In the genomic region with DNA sequence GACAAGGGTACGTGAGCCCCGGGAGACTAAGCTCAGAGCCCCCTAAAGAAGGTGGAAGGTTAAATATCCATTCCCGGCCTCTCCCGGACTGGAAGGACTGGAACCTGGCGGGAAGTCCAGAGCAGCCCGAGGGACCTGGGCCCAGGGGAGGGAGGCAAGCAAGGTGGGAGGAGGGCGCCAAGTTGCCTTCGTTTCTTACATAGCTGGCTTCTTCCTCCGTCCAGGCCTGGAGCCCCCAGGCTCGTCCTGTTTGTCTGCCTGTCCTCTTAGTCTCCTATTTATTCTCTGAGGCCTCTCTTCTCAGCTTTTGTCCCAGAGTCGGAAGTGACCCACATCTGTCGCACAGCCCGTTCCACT, we compare ENCODE assay signal across 1 cellular context.
TF ChIP-seq lines count a peak whose summit lies in the region.

No MANE protein-coding gene starts in this region.

TF ChIP-seq in HepG2, 621 proteins besides CTCF, POLR2A, EP300 and RAD21 (continued from another document):
- TF ChIP-seq, protein P1, sequence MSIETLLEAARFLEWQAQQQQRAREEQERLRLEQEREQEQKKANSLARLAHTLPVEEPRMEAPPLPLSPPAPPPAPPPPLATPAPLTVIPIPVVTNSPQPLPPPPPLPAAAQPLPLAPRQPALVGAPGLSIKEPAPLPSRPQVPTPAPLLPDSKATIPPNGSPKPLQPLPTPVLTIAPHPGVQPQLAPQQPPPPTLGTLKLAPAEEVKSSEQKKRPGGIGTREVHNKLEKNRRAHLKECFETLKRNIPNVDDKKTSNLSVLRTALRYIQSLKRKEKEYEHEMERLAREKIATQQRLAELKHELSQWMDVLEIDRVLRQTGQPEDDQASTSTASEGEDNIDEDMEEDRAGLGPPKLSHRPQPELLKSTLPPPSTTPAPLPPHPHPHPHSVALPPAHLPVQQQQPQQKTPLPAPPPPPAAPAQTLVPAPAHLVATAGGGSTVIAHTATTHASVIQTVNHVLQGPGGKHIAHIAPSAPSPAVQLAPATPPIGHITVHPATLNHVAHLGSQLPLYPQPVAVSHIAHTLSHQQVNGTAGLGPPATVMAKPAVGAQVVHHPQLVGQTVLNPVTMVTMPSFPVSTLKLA (IDR thresholded peaks at IDR 0.05): no peak
- 0 out of 2 replicates have a peak, but pooled peaks have one; percentile 54 for TF ChIP-seq ZNF354B (CRISPR knock-in tag; IDR thresholded peaks at IDR 0.05)
- no peak for TF ChIP-seq PRMT3 (CRISPR knock-in tag; IDR thresholded peaks at IDR 0.05; ENCODE audit: borderline replicate concordance, low read depth)
- 0 out of 4 replicates have a peak, but pooled peaks of 1 of the 2 experiments have one; percentile 6 for TF ChIP-seq KLF16 (CRISPR knock-in tag; IDR thresholded peaks at IDR 0.05)
- TF ChIP-seq ZZZ3 (CRISPR knock-in tag; IDR thresholded peaks at IDR 0.05; ENCODE audit: borderline replicate concordance): 0 out of 2 replicates have a peak, but pooled peaks have one; percentile 16
- no peak; the same call in 1 of the 2 replicates for TF ChIP-seq RFXAP (CRISPR knock-in tag; IDR thresholded peaks at IDR 0.05; ENCODE audit: borderline replicate concordance)
- TF ChIP-seq, protein P2, sequence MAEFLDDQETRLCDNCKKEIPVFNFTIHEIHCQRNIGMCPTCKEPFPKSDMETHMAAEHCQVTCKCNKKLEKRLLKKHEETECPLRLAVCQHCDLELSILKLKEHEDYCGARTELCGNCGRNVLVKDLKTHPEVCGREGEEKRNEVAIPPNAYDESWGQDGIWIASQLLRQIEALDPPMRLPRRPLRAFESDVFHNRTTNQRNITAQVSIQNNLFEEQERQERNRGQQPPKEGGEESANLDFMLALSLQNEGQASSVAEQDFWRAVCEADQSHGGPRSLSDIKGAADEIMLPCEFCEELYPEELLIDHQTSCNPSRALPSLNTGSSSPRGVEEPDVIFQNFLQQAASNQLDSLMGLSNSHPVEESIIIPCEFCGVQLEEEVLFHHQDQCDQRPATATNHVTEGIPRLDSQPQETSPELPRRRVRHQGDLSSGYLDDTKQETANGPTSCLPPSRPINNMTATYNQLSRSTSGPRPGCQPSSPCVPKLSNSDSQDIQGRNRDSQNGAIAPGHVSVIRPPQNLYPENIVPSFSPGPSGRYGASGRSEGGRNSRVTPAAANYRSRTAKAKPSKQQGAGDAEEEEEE (CRISPR knock-in tag; IDR thresholded peaks at IDR 0.05; ENCODE audit: borderline replicate concordance): peak; percentile 13; the same call in 1 of the 2 replicates
- no peak for TF ChIP-seq IRF2 (CRISPR knock-in tag; IDR thresholded peaks at IDR 0.05)
- TF ChIP-seq ZNF350 (CRISPR knock-in tag; IDR thresholded peaks at IDR 0.05; ENCODE audit: borderline replicate concordance, low read depth): no peak
TF ChIP-seq in HepG2: peak in this region for 25.
